In the genomic region with DNA sequence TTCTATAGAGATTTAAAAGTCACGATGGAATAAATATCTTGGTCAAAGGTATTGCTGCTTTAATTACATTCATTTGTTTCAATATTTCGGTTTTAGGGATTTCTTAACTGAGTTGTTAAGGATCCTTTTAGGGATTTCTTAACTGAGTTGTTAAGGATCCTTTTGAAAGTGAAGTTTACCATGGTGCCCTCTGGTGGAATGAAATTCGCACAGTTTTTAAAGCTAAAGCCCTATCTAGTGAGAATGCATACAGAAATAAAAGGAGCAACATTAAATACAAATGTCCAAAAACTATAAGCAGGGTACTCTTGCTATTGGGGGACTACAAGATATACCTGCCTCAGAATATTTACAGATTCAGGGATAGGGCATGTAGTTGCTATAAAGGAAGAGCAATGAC, we compare ENCODE assay signal across 7 cellular contexts.
DNase-seq lines count a peak whose midpoint lies in the region; ATAC-seq and TF ChIP-seq lines count a peak whose summit lies in the region.

No MANE protein-coding gene starts in this region.

- ATAC-seq in stimulated activated naive B cell treated with anti-CD40 and anti-IgM and Interleukin-4, amounts not matched to agents 10 μg/mL and 1 μg/mL and 100 μg/mL, for 72 hours (replicated peaks): no peak
- ATAC-seq in HG02588 (IDR thresholded peaks at IDR 0.05; ENCODE audit: unreplicated experiment): no peak

- peak overlapping the region; percentile 56 for H3K27ac Mint-ChIP-seq in stimulated activated naive B cell treated with anti-CD40 and anti-IgM and Interleukin-4, amounts not matched to agents 10 μg/mL and 1 μg/mL and 100 μg/mL, for 72 hours

- H3K36me3 Mint-ChIP-seq in stimulated activated naive B cell treated with anti-CD40 and anti-IgM and Interleukin-4, amounts not matched to agents 10 μg/mL and 1 μg/mL and 100 μg/mL, for 72 hours: peaks cover 4 to 7% of the 10 kb centered on the region in 2 donors

- intact Hi-C loops in head of caudate nucleus (cut with DNase I): loop anchor here (5.0 kb wide), 1 partner anchor 527 kb away; the partner anchor contains the start of genes KLLN and PTEN

- peak; percentile 77 for TF ChIP-seq CTCF in VCaP (conservative IDR thresholded peaks at IDR 0.05)

- peaks cover 17 to 28% of the 10 kb centered on the region in 2 donors for H3K4me1 Mint-ChIP-seq in stimulated activated naive B cell treated with anti-CD40 and anti-IgM and Interleukin-4, amounts not matched to agents 10 μg/mL and 1 μg/mL and 100 μg/mL, for 72 hours

- DNase-seq in Daoy (ENCODE audit: low read depth): peak; percentile 22
- DNase-seq in Jurkat, Clone E6-1 (ENCODE audit: low read depth, low spot score): peak; percentile 85
- peak in 23 of 42 donors; percentile 7 to 74 (median 42) for DNase-seq in head of caudate nucleus
- no peak for DNase-seq in stimulated activated naive B cell treated with anti-CD40 and anti-IgM and Interleukin-4, amounts not matched to agents 10 μg/mL and 1 μg/mL and 100 μg/mL, for 72 hours
- no peak for DNase-seq in NCI-H2029 (lab: John Stamatoyannopoulos, UW)

- H3K4me3 ChIP-seq in Jurkat, Clone E6-1 (ENCODE audit: low read length): no peak overlapping the region

- H3K9me3 Mint-ChIP-seq in stimulated activated naive B cell treated with anti-CD40 and anti-IgM and Interleukin-4, amounts not matched to agents 10 μg/mL and 1 μg/mL and 100 μg/mL, for 72 hours: peaks cover 0 to 6% of the 10 kb centered on the region in 2 donors

- peak overlapping the region; percentile 88; the same call in 1 of the 2 replicates for H3K27ac ChIP-seq in VCaP

- no peak overlapping the region for H3K4me3 Mint-ChIP-seq in stimulated activated naive B cell treated with anti-CD40 and anti-IgM and Interleukin-4, amounts not matched to agents 10 μg/mL and 1 μg/mL and 100 μg/mL, for 72 hours

- no peaks in the 10 kb centered on the region for H3K27me3 Mint-ChIP-seq in stimulated activated naive B cell treated with anti-CD40 and anti-IgM and Interleukin-4, amounts not matched to agents 10 μg/mL and 1 μg/mL and 100 μg/mL, for 72 hours

Comparison
In these comparisons a context has a peak if more than half of its experiments do, and no peak if none do; other contexts are left out.
1. DNase-seq: peak in Daoy (single experiment), Jurkat, Clone E6-1 (single experiment) and head of caudate nucleus (23 of 42); none in stimulated activated naive B cell treated with anti-CD40 and anti-IgM and Interleukin-4, amounts not matched to agents 10 μg/mL and 1 μg/mL and 100 μg/mL, for 72 hours (single experiment) and NCI-H2029 (single experiment).